In the genomic region with DNA sequence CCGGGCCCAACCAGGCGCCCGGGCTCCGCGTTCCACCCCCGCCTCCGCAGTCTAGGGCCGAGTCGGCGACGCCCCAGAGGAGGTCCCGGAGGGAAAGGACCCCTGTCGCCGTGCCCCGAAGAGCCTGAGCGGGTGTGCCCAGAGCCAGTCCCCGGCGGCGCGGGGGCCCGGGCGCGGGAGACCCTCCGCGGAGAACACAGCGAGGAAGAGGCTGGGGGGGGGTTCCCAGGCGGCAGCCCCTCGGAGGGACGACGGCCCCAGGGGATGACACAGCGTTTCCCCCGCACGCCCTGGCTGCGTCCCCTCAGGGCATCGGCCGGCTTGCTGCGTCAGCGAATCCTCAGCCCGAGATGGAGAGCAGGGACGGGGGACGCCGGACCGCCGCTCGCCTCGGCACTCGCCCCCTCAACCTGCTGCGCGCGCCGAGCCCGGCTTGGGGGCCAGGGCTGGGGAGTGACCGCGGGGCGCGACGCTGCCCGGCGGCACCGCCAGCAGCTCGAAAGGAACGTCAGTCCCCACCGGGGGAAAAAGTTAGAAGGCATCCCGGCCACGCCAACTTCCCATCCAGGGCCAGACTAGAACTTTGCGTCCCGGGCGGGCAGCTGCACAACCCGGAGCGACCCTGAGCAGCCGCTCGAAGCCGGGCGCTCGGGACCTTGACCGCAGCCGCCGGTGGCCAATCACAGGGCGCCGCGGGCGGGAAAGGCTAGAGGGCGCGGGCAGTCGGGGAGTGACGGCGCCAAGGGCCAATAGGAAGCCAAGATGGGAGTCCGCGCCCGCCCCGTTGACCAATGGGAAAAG, we compare ENCODE assay signal across 1 cellular context.
A peak's percentile ranks its signal among the peaks of the same experiment; 100 is the strongest.
TF ChIP-seq lines count a peak whose summit lies in the region.

No MANE protein-coding gene starts in this region.

TF ChIP-seq in HepG2, 621 proteins besides CTCF, POLR2A, EP300 and RAD21 (continued from another document and continues in another):
- TF ChIP-seq, protein P1, sequence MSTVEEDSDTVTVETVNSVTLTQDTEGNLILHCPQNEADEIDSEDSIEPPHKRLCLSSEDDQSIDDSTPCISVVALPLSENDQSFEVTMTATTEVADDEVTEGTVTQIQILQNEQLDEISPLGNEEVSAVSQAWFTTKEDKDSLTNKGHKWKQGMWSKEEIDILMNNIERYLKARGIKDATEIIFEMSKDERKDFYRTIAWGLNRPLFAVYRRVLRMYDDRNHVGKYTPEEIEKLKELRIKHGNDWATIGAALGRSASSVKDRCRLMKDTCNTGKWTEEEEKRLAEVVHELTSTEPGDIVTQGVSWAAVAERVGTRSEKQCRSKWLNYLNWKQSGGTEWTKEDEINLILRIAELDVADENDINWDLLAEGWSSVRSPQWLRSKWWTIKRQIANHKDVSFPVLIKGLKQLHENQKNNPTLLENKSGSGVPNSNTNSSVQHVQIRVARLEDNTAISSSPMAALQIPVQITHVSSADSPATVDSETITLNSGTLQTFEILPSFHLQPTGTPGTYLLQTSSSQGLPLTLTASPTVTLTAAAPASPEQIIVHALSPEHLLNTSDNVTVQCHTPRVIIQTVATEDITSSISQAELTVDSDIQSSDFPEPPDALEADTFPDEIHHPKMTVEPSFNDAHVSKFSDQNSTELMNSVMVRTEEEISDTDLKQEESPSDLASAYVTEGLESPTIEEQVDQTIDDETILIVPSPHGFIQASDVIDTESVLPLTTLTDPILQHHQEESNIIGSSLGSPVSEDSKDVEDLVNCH (CRISPR knock-in tag; IDR thresholded peaks at IDR 0.05) = no peak
- TF ChIP-seq ZNF501 (CRISPR knock-in tag; IDR thresholded peaks at IDR 0.05) (no peak; the same call in 1 of the 2 replicates), TBX3 (IDR thresholded peaks at IDR 0.05; ENCODE audit: borderline replicate concordance) (no peak), ZNF790 (CRISPR knock-in tag; IDR thresholded peaks at IDR 0.05; ENCODE audit: borderline replicate concordance) (no peak), POLR2AphosphoS5 (IDR thresholded peaks at IDR 0.05; ENCODE audit: low read depth, low read length) (no peak; the same call in 1 of the 2 replicates), MAFF (IDR thresholded peaks at IDR 0.05; ENCODE audit: low read depth, low read length) (peak; percentile 82; the same call in 1 of the 2 replicates), SNAPC2 (CRISPR knock-in tag; IDR thresholded peaks at IDR 0.05) (no peak), ZNF75D (CRISPR knock-in tag; IDR thresholded peaks at IDR 0.05; ENCODE audit: borderline replicate concordance) (no peak), RBM39 (IDR thresholded peaks at IDR 0.05; ENCODE audit: low read depth, low read length, poor library complexity, severe bottlenecking) (no peak), ZNF510 (CRISPR knock-in tag; IDR thresholded peaks at IDR 0.05; ENCODE audit: low read depth) (peak; percentile 31; the same call in 1 of the 2 replicates), RFXANK (CRISPR knock-in tag; IDR thresholded peaks at IDR 0.05) (peak; percentile 8; the same call in 1 of the 2 replicates), ZNF720 (CRISPR knock-in tag; IDR thresholded peaks at IDR 0.05) (peak; percentile 48; the same call in 1 of the 2 replicates), TBX2 (CRISPR knock-in tag; IDR thresholded peaks at IDR 0.05; ENCODE audit: borderline replicate concordance) (no peak; the same call in none of the 2 replicates), ZNF441 (CRISPR knock-in tag; IDR thresholded peaks at IDR 0.05; ENCODE audit: borderline replicate concordance) (no peak; the same call in 1 of the 2 replicates), ARNTL (CRISPR knock-in tag; IDR thresholded peaks at IDR 0.05) (peak; percentile 45; the same call in 1 of the 2 replicates), YEATS2 (CRISPR knock-in tag; IDR thresholded peaks at IDR 0.05; ENCODE audit: borderline replicate concordance) (no peak), KLF16 (CRISPR knock-in tag; IDR thresholded peaks at IDR 0.05) (no peak), ZFP62 (CRISPR knock-in tag; IDR thresholded peaks at IDR 0.05) (no peak), SYNCRIP (IDR thresholded peaks at IDR 0.05; ENCODE audit: insufficient read depth, low read depth, low read length) (no peak), SETDB1 (CRISPR knock-in tag; IDR thresholded peaks at IDR 0.05; ENCODE audit: borderline replicate concordance) (no peak), IKZF4 (CRISPR knock-in tag; IDR thresholded peaks at IDR 0.05; ENCODE audit: borderline replicate concordance, low read depth, not compliant biosample characterization) (peak; percentile 20), NCOA5 (CRISPR knock-in tag; IDR thresholded peaks at IDR 0.05) (no peak), ZNF367 (CRISPR knock-in tag; IDR thresholded peaks at IDR 0.05; ENCODE audit: borderline replicate concordance) (peak; percentile 52; the same call in 1 of the 2 replicates), ZFP36 (IDR thresholded peaks at IDR 0.05; ENCODE audit: borderline replicate concordance, low read depth, low read length, partially characterized antibody) (no peak), ZSCAN20 (CRISPR knock-in tag; IDR thresholded peaks at IDR 0.05; ENCODE audit: borderline replicate concordance) (0 out of 2 replicates have a peak, but pooled peaks have one; percentile 73), ZNF343 (CRISPR knock-in tag; IDR thresholded peaks at IDR 0.05) (no peak), ZNF44 (CRISPR knock-in tag; IDR thresholded peaks at IDR 0.05) (no peak), ATRX (CRISPR knock-in tag; IDR thresholded peaks at IDR 0.05; ENCODE audit: borderline replicate concordance) (no peak), TRIM24 (CRISPR knock-in tag; IDR thresholded peaks at IDR 0.05) (no peak), CBFB (CRISPR knock-in tag; IDR thresholded peaks at IDR 0.05) (no peak), RXRB (CRISPR knock-in tag; IDR thresholded peaks at IDR 0.05; ENCODE audit: borderline replicate concordance) (no peak), ZFYVE20 (CRISPR knock-in tag; IDR thresholded peaks at IDR 0.05; ENCODE audit: borderline replicate concordance, low read depth) (peak; percentile 62; the same call in 1 of the 2 replicates), FOXK2 (IDR thresholded peaks at IDR 0.05) (no peak), NFIC (IDR thresholded peaks at IDR 0.05; ENCODE audit: low read length) (no peak), NKX3-1 (CRISPR knock-in tag; IDR thresholded peaks at IDR 0.05) (peak; percentile 79; the same call in 1 of the 2 replicates), ISX (CRISPR knock-in tag; conservative IDR thresholded peaks at IDR 0.05) (no peak), ZNF567 (CRISPR knock-in tag; IDR thresholded peaks at IDR 0.05; ENCODE audit: borderline replicate concordance) (no peak), CEBPB (IDR thresholded peaks at IDR 0.05; ENCODE audit: borderline replicate concordance, low read depth, low read length) (no peak)
- TF ChIP-seq, protein P2, sequence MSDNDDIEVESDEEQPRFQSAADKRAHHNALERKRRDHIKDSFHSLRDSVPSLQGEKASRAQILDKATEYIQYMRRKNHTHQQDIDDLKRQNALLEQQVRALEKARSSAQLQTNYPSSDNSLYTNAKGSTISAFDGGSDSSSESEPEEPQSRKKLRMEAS (IDR thresholded peaks at IDR 0.05) = peak; percentile 41; the same call in 1 of the 2 replicates
- TF ChIP-seq, protein P3, sequence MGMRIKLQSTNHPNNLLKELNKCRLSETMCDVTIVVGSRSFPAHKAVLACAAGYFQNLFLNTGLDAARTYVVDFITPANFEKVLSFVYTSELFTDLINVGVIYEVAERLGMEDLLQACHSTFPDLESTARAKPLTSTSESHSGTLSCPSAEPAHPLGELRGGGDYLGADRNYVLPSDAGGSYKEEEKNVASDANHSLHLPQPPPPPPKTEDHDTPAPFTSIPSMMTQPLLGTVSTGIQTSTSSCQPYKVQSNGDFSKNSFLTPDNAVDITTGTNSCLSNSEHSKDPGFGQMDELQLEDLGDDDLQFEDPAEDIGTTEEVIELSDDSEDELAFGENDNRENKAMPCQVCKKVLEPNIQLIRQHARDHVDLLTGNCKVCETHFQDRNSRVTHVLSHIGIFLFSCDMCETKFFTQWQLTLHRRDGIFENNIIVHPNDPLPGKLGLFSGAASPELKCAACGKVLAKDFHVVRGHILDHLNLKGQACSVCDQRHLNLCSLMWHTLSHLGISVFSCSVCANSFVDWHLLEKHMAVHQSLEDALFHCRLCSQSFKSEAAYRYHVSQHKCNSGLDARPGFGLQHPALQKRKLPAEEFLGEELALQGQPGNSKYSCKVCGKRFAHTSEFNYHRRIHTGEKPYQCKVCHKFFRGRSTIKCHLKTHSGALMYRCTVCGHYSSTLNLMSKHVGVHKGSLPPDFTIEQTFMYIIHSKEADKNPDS (CRISPR knock-in tag; IDR thresholded peaks at IDR 0.05) = no peak
- TF ChIP-seq, protein P4, sequence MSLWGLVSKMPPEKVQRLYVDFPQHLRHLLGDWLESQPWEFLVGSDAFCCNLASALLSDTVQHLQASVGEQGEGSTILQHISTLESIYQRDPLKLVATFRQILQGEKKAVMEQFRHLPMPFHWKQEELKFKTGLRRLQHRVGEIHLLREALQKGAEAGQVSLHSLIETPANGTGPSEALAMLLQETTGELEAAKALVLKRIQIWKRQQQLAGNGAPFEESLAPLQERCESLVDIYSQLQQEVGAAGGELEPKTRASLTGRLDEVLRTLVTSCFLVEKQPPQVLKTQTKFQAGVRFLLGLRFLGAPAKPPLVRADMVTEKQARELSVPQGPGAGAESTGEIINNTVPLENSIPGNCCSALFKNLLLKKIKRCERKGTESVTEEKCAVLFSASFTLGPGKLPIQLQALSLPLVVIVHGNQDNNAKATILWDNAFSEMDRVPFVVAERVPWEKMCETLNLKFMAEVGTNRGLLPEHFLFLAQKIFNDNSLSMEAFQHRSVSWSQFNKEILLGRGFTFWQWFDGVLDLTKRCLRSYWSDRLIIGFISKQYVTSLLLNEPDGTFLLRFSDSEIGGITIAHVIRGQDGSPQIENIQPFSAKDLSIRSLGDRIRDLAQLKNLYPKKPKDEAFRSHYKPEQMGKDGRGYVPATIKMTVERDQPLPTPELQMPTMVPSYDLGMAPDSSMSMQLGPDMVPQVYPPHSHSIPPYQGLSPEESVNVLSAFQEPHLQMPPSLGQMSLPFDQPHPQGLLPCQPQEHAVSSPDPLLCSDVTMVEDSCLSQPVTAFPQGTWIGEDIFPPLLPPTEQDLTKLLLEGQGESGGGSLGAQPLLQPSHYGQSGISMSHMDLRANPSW (CRISPR knock-in tag; IDR thresholded peaks at IDR 0.05; ENCODE audit: borderline replicate concordance) = no peak
- TF ChIP-seq, protein P5, sequence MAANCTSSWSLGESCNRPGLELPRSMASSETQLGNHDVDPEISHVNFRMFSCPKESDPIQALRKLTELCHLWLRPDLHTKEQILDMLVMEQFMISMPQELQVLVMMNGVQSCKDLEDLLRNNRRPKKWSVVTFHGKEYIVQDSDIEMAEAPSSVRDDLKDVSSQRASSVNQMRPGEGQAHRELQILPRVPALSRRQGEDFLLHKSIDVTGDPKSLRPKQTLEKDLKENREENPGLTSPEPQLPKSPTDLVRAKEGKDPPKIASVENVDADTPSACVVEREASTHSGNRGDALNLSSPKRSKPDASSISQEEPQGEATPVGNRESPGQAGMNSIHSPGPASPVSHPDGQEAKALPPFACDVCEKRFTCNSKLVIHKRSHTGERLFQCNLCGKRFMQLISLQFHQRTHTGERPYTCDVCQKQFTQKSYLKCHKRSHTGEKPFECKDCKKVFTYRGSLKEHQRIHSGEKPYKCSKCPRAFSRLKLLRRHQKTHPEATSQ (CRISPR knock-in tag; IDR thresholded peaks at IDR 0.05; ENCODE audit: borderline replicate concordance) = no peak
- TF ChIP-seq, protein P6, sequence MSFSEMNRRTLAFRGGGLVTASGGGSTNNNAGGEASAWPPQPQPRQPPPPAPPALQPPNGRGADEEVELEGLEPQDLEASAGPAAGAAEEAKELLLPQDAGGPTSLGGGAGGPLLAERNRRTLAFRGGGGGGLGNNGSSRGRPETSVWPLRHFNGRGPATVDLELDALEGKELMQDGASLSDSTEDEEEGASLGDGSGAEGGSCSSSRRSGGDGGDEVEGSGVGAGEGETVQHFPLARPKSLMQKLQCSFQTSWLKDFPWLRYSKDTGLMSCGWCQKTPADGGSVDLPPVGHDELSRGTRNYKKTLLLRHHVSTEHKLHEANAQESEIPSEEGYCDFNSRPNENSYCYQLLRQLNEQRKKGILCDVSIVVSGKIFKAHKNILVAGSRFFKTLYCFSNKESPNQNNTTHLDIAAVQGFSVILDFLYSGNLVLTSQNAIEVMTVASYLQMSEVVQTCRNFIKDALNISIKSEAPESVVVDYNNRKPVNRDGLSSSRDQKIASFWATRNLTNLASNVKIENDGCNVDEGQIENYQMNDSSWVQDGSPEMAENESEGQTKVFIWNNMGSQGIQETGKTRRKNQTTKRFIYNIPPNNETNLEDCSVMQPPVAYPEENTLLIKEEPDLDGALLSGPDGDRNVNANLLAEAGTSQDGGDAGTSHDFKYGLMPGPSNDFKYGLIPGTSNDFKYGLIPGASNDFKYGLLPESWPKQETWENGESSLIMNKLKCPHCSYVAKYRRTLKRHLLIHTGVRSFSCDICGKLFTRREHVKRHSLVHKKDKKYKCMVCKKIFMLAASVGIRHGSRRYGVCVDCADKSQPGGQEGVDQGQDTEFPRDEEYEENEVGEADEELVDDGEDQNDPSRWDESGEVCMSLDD (CRISPR knock-in tag; IDR thresholded peaks at IDR 0.05; ENCODE audit: borderline replicate concordance) = peak; percentile 23; the same call in 1 of the 2 replicates
- TF ChIP-seq, protein P7, sequence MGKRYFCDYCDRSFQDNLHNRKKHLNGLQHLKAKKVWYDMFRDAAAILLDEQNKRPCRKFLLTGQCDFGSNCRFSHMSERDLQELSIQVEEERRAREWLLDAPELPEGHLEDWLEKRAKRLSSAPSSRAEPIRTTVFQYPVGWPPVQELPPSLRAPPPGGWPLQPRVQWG (CRISPR knock-in tag; IDR thresholded peaks at IDR 0.05; ENCODE audit: borderline replicate concordance, low read depth) = no peak
- TF ChIP-seq, protein P8, sequence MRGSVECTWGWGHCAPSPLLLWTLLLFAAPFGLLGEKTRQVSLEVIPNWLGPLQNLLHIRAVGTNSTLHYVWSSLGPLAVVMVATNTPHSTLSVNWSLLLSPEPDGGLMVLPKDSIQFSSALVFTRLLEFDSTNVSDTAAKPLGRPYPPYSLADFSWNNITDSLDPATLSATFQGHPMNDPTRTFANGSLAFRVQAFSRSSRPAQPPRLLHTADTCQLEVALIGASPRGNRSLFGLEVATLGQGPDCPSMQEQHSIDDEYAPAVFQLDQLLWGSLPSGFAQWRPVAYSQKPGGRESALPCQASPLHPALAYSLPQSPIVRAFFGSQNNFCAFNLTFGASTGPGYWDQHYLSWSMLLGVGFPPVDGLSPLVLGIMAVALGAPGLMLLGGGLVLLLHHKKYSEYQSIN (CRISPR knock-in tag; IDR thresholded peaks at IDR 0.05; ENCODE audit: borderline replicate concordance) = no peak
- TF ChIP-seq, protein P9, sequence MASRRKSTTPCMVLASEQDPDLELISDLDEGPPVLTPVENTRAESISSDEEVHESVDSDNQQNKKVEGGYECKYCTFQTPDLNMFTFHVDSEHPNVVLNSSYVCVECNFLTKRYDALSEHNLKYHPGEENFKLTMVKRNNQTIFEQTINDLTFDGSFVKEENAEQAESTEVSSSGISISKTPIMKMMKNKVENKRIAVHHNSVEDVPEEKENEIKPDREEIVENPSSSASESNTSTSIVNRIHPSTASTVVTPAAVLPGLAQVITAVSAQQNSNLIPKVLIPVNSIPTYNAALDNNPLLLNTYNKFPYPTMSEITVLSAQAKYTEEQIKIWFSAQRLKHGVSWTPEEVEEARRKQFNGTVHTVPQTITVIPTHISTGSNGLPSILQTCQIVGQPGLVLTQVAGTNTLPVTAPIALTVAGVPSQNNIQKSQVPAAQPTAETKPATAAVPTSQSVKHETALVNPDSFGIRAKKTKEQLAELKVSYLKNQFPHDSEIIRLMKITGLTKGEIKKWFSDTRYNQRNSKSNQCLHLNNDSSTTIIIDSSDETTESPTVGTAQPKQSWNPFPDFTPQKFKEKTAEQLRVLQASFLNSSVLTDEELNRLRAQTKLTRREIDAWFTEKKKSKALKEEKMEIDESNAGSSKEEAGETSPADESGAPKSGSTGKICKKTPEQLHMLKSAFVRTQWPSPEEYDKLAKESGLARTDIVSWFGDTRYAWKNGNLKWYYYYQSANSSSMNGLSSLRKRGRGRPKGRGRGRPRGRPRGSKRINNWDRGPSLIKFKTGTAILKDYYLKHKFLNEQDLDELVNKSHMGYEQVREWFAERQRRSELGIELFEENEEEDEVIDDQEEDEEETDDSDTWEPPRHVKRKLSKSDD (CRISPR knock-in tag; IDR thresholded peaks at IDR 0.05; ENCODE audit: low read depth) = no peak
